ENCODE assay signal across 8 cellular contexts in genomic region chr14:79279645-79280399, GRCh38.
A peak's percentile ranks its signal among the peaks of the same experiment; 100 is the strongest.
DNase-seq lines count a peak whose midpoint lies in the region; ATAC-seq and TF ChIP-seq lines count a peak whose summit lies in the region.

No MANE protein-coding gene starts in this region.

- H3K27ac ChIP-seq in SK-N-MC: no peak overlapping the region

- peaks cover 21% of the 10 kb centered on the region for H3K4me1 ChIP-seq in ES-I3 (ENCODE audit: insufficient read depth, low read length)

- TF ChIP-seq CTCF in retinal pigment epithelial cell (conservative IDR thresholded peaks at IDR 0.05; ENCODE audit: low read depth, low read length) (no peak), GM10266 (IDR thresholded peaks at IDR 0.05; ENCODE audit: control insufficient read depth, insufficient read depth, low read depth, missing control alignments) (no peak)

- H3K4me3 ChIP-seq in SK-N-MC (peak overlapping the region; percentile 62), retinal pigment epithelial cell (ENCODE audit: low read length) (peak overlapping the region; percentile 63)

- H3K9ac ChIP-seq in ES-I3 (ENCODE audit: low read depth, low read length) (peak overlapping the region; percentile 88), SK-N-MC (ENCODE audit: insufficient read length) (no peak overlapping the region)

- no peaks in the 10 kb centered on the region for H3K36me3 ChIP-seq in ES-I3 (ENCODE audit: insufficient read depth, low read length)
- no peaks in the 10 kb centered on the region for H3K36me3 ChIP-seq in SK-N-MC (ENCODE audit: insufficient read depth, low read length)

- no peak for ATAC-seq in left ventricle myocardium superior
- no peak for ATAC-seq in GM18861 (IDR thresholded peaks at IDR 0.05; ENCODE audit: unreplicated experiment)

- H3K9me3 ChIP-seq in ES-I3 (ENCODE audit: control insufficient read depth, insufficient read depth, low read length) (no peaks in the 10 kb centered on the region), SK-N-MC (ENCODE audit: low read depth, low read length) (no peaks in the 10 kb centered on the region)

- intact Hi-C loops in left ventricle myocardium superior (cut with micrococcal nuclease): no loop called here

- no peak for DNase-seq in SK-N-MC (ENCODE audit: low read depth, low spot score)
- peak; percentile 35 for DNase-seq in left ventricle myocardium superior
- no peak for DNase-seq in retinal pigment epithelial cell (ENCODE audit: low read depth)
- DNase-seq in GM10266 (ENCODE audit: extremely low spot score): no peak
- no peak for DNase-seq in NOMO-1 treated with dmso at 0.1 percent for 144 hours (lab: John Stamatoyannopoulos, UW; ENCODE audit: unreplicated experiment)
- no peak for DNase-seq in pons (ENCODE audit: low spot score)
